ENCODE assay signal across 15 cellular contexts in the genomic region with DNA sequence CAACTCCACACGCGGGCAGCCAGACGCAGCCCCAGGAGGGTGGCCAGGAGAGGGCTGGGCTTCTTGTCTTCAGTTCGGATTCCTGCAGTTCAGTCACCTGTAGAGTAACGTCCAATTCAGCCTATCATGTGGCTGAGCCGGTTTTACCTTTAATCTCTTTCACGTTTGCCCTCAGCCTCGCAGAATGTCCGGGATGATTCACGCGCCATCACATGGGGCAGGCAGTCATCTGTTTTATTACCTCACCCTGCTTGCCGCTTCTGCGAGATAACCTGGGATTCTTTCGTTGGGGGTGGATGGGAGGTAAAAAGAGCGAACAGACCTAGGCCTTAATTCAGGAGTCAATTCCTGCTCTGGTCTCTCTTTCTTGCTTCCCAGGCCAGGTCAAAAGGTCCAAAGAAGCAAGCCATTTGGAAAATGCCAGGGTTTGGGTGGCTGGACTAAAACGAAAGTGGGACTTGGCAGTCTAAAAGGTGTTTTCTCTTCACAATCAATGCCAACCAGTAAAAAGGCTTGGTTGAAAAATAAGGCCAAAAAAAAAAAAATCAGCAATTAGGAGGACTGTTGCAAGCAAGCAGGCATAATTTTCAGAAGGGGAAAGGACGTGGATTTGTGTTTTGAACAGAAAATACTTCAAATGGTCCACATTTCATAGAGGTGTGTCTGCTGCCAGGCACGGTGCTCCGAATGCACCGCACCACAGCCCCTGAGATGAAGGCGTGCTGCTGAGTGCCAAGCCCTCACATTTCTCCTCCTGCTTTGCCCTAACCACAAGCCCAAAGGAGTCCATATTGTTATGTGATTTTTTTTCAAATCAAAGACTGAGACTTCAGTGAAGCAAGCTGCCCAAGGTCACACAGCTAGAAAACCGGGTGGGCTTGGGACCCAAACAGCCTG. TPM values are rescaled to one million over a fixed set of nuclear protein-coding genes. Genes with fewer than 3 reads are reported as not detected.
DNase-seq lines count a peak whose midpoint lies in the region; ATAC-seq and TF ChIP-seq lines count a peak whose summit lies in the region.
"Had no signal": no experiment of that assay in that cellular context is flagged by ENCODE, and none has a peak within 500 bp of the region (broad histone marks: within the 10 kb centered on the region; RNA-seq: fewer than 3 reads in every experiment).

No MANE protein-coding gene starts in this region.

- peak; percentile 14 for DNase-seq in NCI-H1048 (lab: John Stamatoyannopoulos, UW)
- DNase-seq in mesothelial cell of epicardium (ENCODE audit: low spot score in 2 of 2, unreplicated experiment in 2 of 2): no peak
- DNase-seq in NCI-H524 treated with DMSO at 0.1 percent for 48 hours (lab: John Stamatoyannopoulos, UW): no peak
- DNase-seq in AG08395 (ENCODE audit: low spot score): no peak
- DNase-seq: activated CD4-positive, alpha-beta T cell treated with anti-CD3 and anti-CD28 coated beads for 1 hour; activated gamma-delta T cell treated with Interleukin-2 at 50 U/mL for 16 hours; DMS79 treated with DMSO at 0.1 percent for 48 hours; heart left ventricle; naive B cell; SHP77 had no signal

- H3K4me3 Mint-ChIP-seq in mesothelial cell of epicardium: peak overlapping the region; percentile 39
- H3K4me3 Mint-ChIP-seq: stimulated activated naive CD8-positive, alpha-beta T cell treated with anti-CD3 and anti-CD28 coated beads, Interleukin-15, Interleukin-2, amounts not matched to agents 100 ng/mL and 50 ng/mL, for 24 hours had no signal

- H3K9me3 ChIP-seq in duodenal mucosa (ENCODE audit: control insufficient read depth in 1 of 2, low read length in 2 of 2): no peaks in the 10 kb centered on the region

- peaks cover 13 to 17% of the 10 kb centered on the region in 2 donors for H3K4me1 ChIP-seq in duodenal mucosa (ENCODE audit: control insufficient read depth in 1 of 2, insufficient read depth in 2 of 2, low read length in 2 of 2)
- H3K4me1 ChIP-seq in urinary bladder (ENCODE audit: insufficient read depth): peaks cover 2% of the 10 kb centered on the region

- peaks cover 35% of the 10 kb centered on the region for H3K4me1 Mint-ChIP-seq in mesothelial cell of epicardium

- peaks cover 7 to 8% of the 10 kb centered on the region in 2 donors for H3K27me3 ChIP-seq in duodenal mucosa (ENCODE audit: control insufficient read depth in 1 of 2, insufficient read depth in 2 of 2, low read length in 2 of 2)

- WGBS in urinary bladder: 62% methylated on average over 22 of the region's 22 CpGs

- H3K36me3 ChIP-seq in duodenal mucosa (ENCODE audit: control insufficient read depth in 1 of 2, insufficient read depth in 2 of 2, low read length in 2 of 2) (no peaks in the 10 kb centered on the region), urinary bladder (ENCODE audit: insufficient read depth) (no peaks in the 10 kb centered on the region)
- H3K36me3 ChIP-seq: heart left ventricle had no signal

- H3K9ac ChIP-seq in duodenal mucosa (ENCODE audit: low read depth in 1 of 2, low read length in 2 of 2): peak overlapping the region; percentile 32 to 39

- H3K27ac Mint-ChIP-seq in mesothelial cell of epicardium: peak overlapping the region; percentile 93
- H3K27ac Mint-ChIP-seq: stimulated activated naive CD8-positive, alpha-beta T cell treated with anti-CD3 and anti-CD28 coated beads, Interleukin-15, Interleukin-2, amounts not matched to agents 100 ng/mL and 50 ng/mL, for 24 hours had no signal

- peaks cover 8% of the 10 kb centered on the region for H3K27me3 Mint-ChIP-seq in mesothelial cell of epicardium (ENCODE audit: low read depth)

- H3K27ac ChIP-seq in duodenal mucosa (ENCODE audit: low read depth, low read length) (peak overlapping the region; percentile 39), urinary bladder (ENCODE audit: low read depth) (peak overlapping the region; percentile 14)
- H3K27ac ChIP-seq: heart left ventricle had no signal

- peaks cover 5% of the 10 kb centered on the region for H3K36me3 Mint-ChIP-seq in mesothelial cell of epicardium

- no peak for TF ChIP-seq CTCF in mesothelial cell of epicardium (IDR thresholded peaks at IDR 0.05; ENCODE audit: unreplicated experiment)

- H3K4me3 ChIP-seq in duodenal mucosa (ENCODE audit: low read depth in 1 of 2, low read length in 2 of 2): peak overlapping the region; percentile 53 to 70
- H3K4me3 ChIP-seq in urinary bladder (ENCODE audit: low read depth, low read length): no peak overlapping the region
- H3K4me3 ChIP-seq: heart left ventricle, K562 had no signal

- peaks cover 15% of the 10 kb centered on the region for H3K9me3 Mint-ChIP-seq in mesothelial cell of epicardium

- no peak for ATAC-seq in HG02678 (IDR thresholded peaks at IDR 0.05; ENCODE audit: unreplicated experiment)
- ATAC-seq: heart left ventricle, K562 had no signal

RNA-seq across cellular contexts. Expression of gene WWC1, which starts 2.8 kb away (rescaled TPM):
- total RNA-seq in mesothelial cell of epicardium (29.9 to 35.1 TPM (median 32.8 TPM) in 3 replicates), urinary bladder (7.1 TPM)
- polyA plus RNA-seq in urinary bladder: 2.1 TPM
